13 cellular contexts compared by ENCODE assay signal in genomic region chr5:154722936-154723335, GRCh38. TPM values are rescaled to one million over a fixed set of nuclear protein-coding genes. Genes with fewer than 3 reads are reported as not detected.
DNase-seq lines count a peak whose midpoint lies in the region; ATAC-seq, FAIRE-seq and TF ChIP-seq lines count a peak whose summit lies in the region.
"Had no signal": no experiment of that assay in that cellular context is flagged by ENCODE, and none has a peak within 500 bp of the region (broad histone marks: within the 10 kb centered on the region; RNA-seq: fewer than 3 reads in every experiment).

No MANE protein-coding gene starts in this region.

- H3K27ac ChIP-seq in pancreas (no peak overlapping the region), OCI-LY7 (ENCODE audit: low read depth, low read length, poor library complexity, severe bottlenecking) (no peak overlapping the region)
- H3K27ac ChIP-seq: BLaER1, HL-60 had no signal

- peaks cover 5% of the 10 kb centered on the region for H3K4me1 Mint-ChIP-seq in activated T-helper 17 cell treated with anti-CD3 and anti-CD28 coated beads, Interleukin-2, amount 50 U/mL, for 72 hours
- H3K4me1 Mint-ChIP-seq: CD4-positive, CD25-positive, alpha-beta regulatory T cell had no signal

- no peaks in the 10 kb centered on the region for H3K9me2 ChIP-seq in OCI-LY7 (ENCODE audit: insufficient read depth, low read length)

- no peak for ATAC-seq in activated T-helper 17 cell treated with anti-CD3 and anti-CD28 coated beads, Interleukin-2, amount 50 U/mL, for 72 hours (replicated peaks)
- ATAC-seq in left lobe of liver, result peak; percentile 47
- peak in 3 of 4 donors; percentile 9 to 62 (median 46) for ATAC-seq in pancreas
- no peak for ATAC-seq in HG03342 (IDR thresholded peaks at IDR 0.05; ENCODE audit: unreplicated experiment)

- no peak overlapping the region for H2AFZ ChIP-seq in OCI-LY7 (ENCODE audit: low read length)

- H3K9me3 ChIP-seq in pancreas, result no peaks in the 10 kb centered on the region
- no peaks in the 10 kb centered on the region for H3K9me3 ChIP-seq in OCI-LY7 (ENCODE audit: low read length)
- H3K9me3 ChIP-seq: BLaER1 had no signal

- FAIRE-seq in pancreas (lab: Jason Lieb, UNC), result no peak
- FAIRE-seq: K562 had no signal

- no TSS peak for BruUV-seq in OCI-LY7 (replicated peaks; lab: Mats Ljungman, UMichigan)

- H3K4me3 ChIP-seq in pancreas (no peak overlapping the region), OCI-LY7 (ENCODE audit: low read depth, low read length, poor library complexity, severe bottlenecking) (no peak overlapping the region)
- H3K4me3 ChIP-seq: BLaER1, K562 had no signal

- H3K4me3 Mint-ChIP-seq in activated T-helper 17 cell treated with anti-CD3 and anti-CD28 coated beads, Interleukin-2, amount 50 U/mL, for 72 hours, result no peak overlapping the region
- H3K4me3 Mint-ChIP-seq: CD4-positive, CD25-positive, alpha-beta regulatory T cell had no signal

- no peaks in the 10 kb centered on the region for H3K36me3 Mint-ChIP-seq in activated T-helper 17 cell treated with anti-CD3 and anti-CD28 coated beads, Interleukin-2, amount 50 U/mL, for 72 hours (ENCODE audit: low read depth)

- H3K4me1 ChIP-seq in pancreas (peaks cover 0 to 9% (median 8%) of the 10 kb centered on the region in 3 donors), OCI-LY7 (ENCODE audit: insufficient read depth, low read length, poor library complexity, severe bottlenecking) (no peaks in the 10 kb centered on the region)
- H3K4me1 ChIP-seq: BLaER1 had no signal

- POLR2A ChIA-PET in OCI-LY7 (lab: Charles Lee), result no interaction called here

- H3K27ac Mint-ChIP-seq in activated T-helper 17 cell treated with anti-CD3 and anti-CD28 coated beads, Interleukin-2, amount 50 U/mL, for 72 hours, result peak overlapping the region; percentile 34
- H3K27ac Mint-ChIP-seq: CD4-positive, CD25-positive, alpha-beta regulatory T cell had no signal

- H3K27me3 ChIP-seq in pancreas, result no peaks in the 10 kb centered on the region
- H3K27me3 ChIP-seq: BLaER1 had no signal

- CTCF ChIA-PET in OCI-LY7 (lab: Charles Lee; ENCODE audit: unreplicated experiment), result interaction anchor here (0.7 kb wide), 1 partner anchor 9 kb away, joined by 3 read pairs; no protein-coding TSS in a partner anchor

- H3K79me2 ChIP-seq in OCI-LY7 (ENCODE audit: insufficient read depth, low read depth, low read length), result no peaks in the 10 kb centered on the region

- H3K27me3 Mint-ChIP-seq in activated T-helper 17 cell treated with anti-CD3 and anti-CD28 coated beads, Interleukin-2, amount 50 U/mL, for 72 hours, result no peaks in the 10 kb centered on the region

- H3K4me2 ChIP-seq in OCI-LY7 (ENCODE audit: low read length), result no peak overlapping the region
- H3K4me2 ChIP-seq: BLaER1 had no signal

- TF ChIP-seq CTCF in pancreas (IDR thresholded peaks at IDR 0.05) (no peak), OCI-LY7 (conservative IDR thresholded peaks at IDR 0.05; ENCODE audit: low read length) (no peak)

- intact Hi-C loops in pancreas (cut with DNase I), result no loop called here
- intact Hi-C loops in OCI-LY7 (cut with micrococcal nuclease; ENCODE audit: unreplicated experiment), result no loop called here

- H4K20me1 ChIP-seq in OCI-LY7 (ENCODE audit: insufficient read depth, low read length), result no peaks in the 10 kb centered on the region
- H4K20me1 ChIP-seq: BLaER1 had no signal

- DNase-seq in left lobe of liver (ENCODE audit: low spot score) (no peak), pancreas (no peak), OCI-LY7 (ENCODE audit: low spot score) (no peak), anterior cingulate cortex (lab: John Stamatoyannopoulos, UW) (no peak)
- DNase-seq: AML-193; Calu3; CD4-positive, CD25-positive, alpha-beta regulatory T cell; H7 had no signal

- no peaks in the 10 kb centered on the region for H3K36me3 ChIP-seq in pancreas
- H3K36me3 ChIP-seq in OCI-LY7 (ENCODE audit: insufficient read depth, low read length), result no peaks in the 10 kb centered on the region
- H3K36me3 ChIP-seq: BLaER1 had no signal

- no peaks in the 10 kb centered on the region for H3K9me3 Mint-ChIP-seq in activated T-helper 17 cell treated with anti-CD3 and anti-CD28 coated beads, Interleukin-2, amount 50 U/mL, for 72 hours
- H3K9me3 Mint-ChIP-seq: CD4-positive, CD25-positive, alpha-beta regulatory T cell had no signal

- WGBS in pancreas, 2 donors, result 59 to 68% methylated on average over 2 of the region's 2 CpGs

RNA-seq across cellular contexts. Expression of gene LARP1, which starts 32.2 kb away (rescaled TPM):
- total RNA-seq in activated T-helper 17 cell treated with anti-CD3 and anti-CD28 coated beads, Interleukin-2, amount 50 U/mL, for 72 hours, result 100 to 1,000 TPM; 121 to 242 TPM
- total RNA-seq in left lobe of liver (83.2 TPM), pancreas (100 to 1,000 TPM; 108 to 195 (median 119) TPM), OCI-LY7 (2022) (274 and 300 TPM in 2 replicates)
- polyA plus RNA-seq in pancreas, result 10 to 100 TPM; 35.8 to 50.4 TPM
- total RNA-seq in OCI-LY7 (2014; rRNA removed; shearing (Covaris generic)), result 66.2 and 71.1 TPM in 2 replicates

Comparison
In these comparisons a context has a peak if more than half of its experiments do, and no peak if none do; other contexts are left out.
1. ATAC-seq: peak in left lobe of liver (single experiment) and pancreas (3 of 4); none in activated T-helper 17 cell treated with anti-CD3 and anti-CD28 coated beads, Interleukin-2, amount 50 U/mL, for 72 hours (single experiment) and HG03342 (single experiment).